8 cellular contexts compared by ENCODE assay signal in genomic region chr1:36351222-36351977, GRCh38. TPM values are rescaled to one million over a fixed set of nuclear protein-coding genes. Genes with fewer than 3 reads are reported as not detected.
DNase-seq lines count a peak whose midpoint lies in the region; ATAC-seq and TF ChIP-seq lines count a peak whose summit lies in the region.

No MANE protein-coding gene starts in this region.

- H3K9me3 ChIP-seq in RWPE2 (ENCODE audit: severe bottlenecking), result no peaks in the 10 kb centered on the region

- ATAC-seq in RWPE2 (ENCODE audit: low read depth), result peak; percentile 77

- peak overlapping the region; percentile 95 for H3K27ac ChIP-seq in RWPE2 (ENCODE audit: poor library complexity, severe bottlenecking)
- peak overlapping the region; percentile 80 for H3K27ac ChIP-seq in rectal smooth muscle tissue (ENCODE audit: low read depth, low read length)

- no peak overlapping the region for H3K9ac ChIP-seq in rectal smooth muscle tissue (ENCODE audit: low read length)

- DNase-seq in Daoy (ENCODE audit: low read depth) (peak; percentile 96), RWPE2 (ENCODE audit: low spot score) (no peak), fibroblast of gingiva (ENCODE audit: low read depth) (peak; percentile 84), T-helper 9 cell (no peak), NCI-H1092 (lab: John Stamatoyannopoulos, UW) (no peak), RPMI8226 (no peak), activated gamma-delta T cell treated with Interleukin-2 at 50 U/mL for 16 hours (no peak)

- TF ChIP-seq CTCF in RWPE2 (IDR thresholded peaks at IDR 0.05; ENCODE audit: poor library complexity, severe bottlenecking), result no peak

- H3K4me1 ChIP-seq in RWPE2 (ENCODE audit: insufficient read depth, poor library complexity, severe bottlenecking), result peaks cover 47% of the 10 kb centered on the region
- H3K4me1 ChIP-seq in rectal smooth muscle tissue (ENCODE audit: control insufficient read depth, insufficient read depth, low read length), result peaks cover 23% of the 10 kb centered on the region

- H3K27me3 ChIP-seq in RWPE2 (ENCODE audit: insufficient read depth, poor library complexity, severe bottlenecking), result no peaks in the 10 kb centered on the region
- H3K27me3 ChIP-seq in rectal smooth muscle tissue (ENCODE audit: control insufficient read depth, insufficient read depth, low read length), result no peaks in the 10 kb centered on the region

- H3K36me3 ChIP-seq in RWPE2 (ENCODE audit: low read depth), result peaks cover 52% of the 10 kb centered on the region
- H3K36me3 ChIP-seq in rectal smooth muscle tissue (ENCODE audit: control insufficient read depth, insufficient read depth, low read length), result peaks cover 39% of the 10 kb centered on the region

- H3K4me3 ChIP-seq in RWPE2 (ENCODE audit: severe bottlenecking), result no peak overlapping the region
- no peak overlapping the region for H3K4me3 ChIP-seq in rectal smooth muscle tissue (ENCODE audit: low read length)

RNA-seq across cellular contexts. Expression of gene EVA1B, which starts 28.0 kb away (rescaled TPM):
- 28.1 and 44.1 TPM in 2 replicates for total RNA-seq in Daoy (2014; rRNA removed; shearing (Covaris generic))

RNA-seq across cellular contexts. Expression of gene STK40, which starts 34.3 kb away (rescaled TPM):
- total RNA-seq in Daoy (2014; rRNA removed; shearing (Covaris generic)), result 18.2 and 31.1 TPM in 2 replicates

RNA-seq across cellular contexts. Expression of gene SH3D21, which starts 45.2 kb away (rescaled TPM):
- 0.89 and 1.1 TPM in 2 replicates for total RNA-seq in Daoy (2014; rRNA removed; shearing (Covaris generic))

RNA-seq across cellular contexts. Expression of gene LSM10, which starts 46.3 kb away (rescaled TPM):
- total RNA-seq in Daoy (2014; rRNA removed; shearing (Covaris generic)), result 5.1 and 10.3 TPM in 2 replicates

Comparison
In these comparisons a context has a peak if more than half of its experiments do, and no peak if none do; other contexts are left out.
1. DNase-seq: peak in Daoy (single experiment) and fibroblast of gingiva (single experiment); none in RWPE2 (single experiment), T-helper 9 cell (single experiment), NCI-H1092 (single experiment), RPMI8226 (single experiment) and activated gamma-delta T cell treated with Interleukin-2 at 50 U/mL for 16 hours (single experiment).